Comparison of ENCODE assay signal across 10 cellular contexts in genomic region chr6:156848533-156848932, GRCh38.
DNase-seq lines count a peak whose midpoint lies in the region; ATAC-seq and TF ChIP-seq lines count a peak whose summit lies in the region.
"Had no signal": no experiment of that assay in that cellular context is flagged by ENCODE, and none has a peak within 500 bp of the region (broad histone marks: within the 10 kb centered on the region; RNA-seq: fewer than 3 reads in every experiment).

No MANE protein-coding gene starts in this region.

- H3K9me3 Mint-ChIP-seq in brain (peaks cover 0 to 4% (median 0%) of the 10 kb centered on the region in 5 experiments), nephron (no peaks in the 10 kb centered on the region)
- H3K9me3 Mint-ChIP-seq: central memory CD8-positive, alpha-beta T cell had no signal

- DNase-seq in DMS79 treated with DMSO at 0.1 percent for 48 hours (lab: John Stamatoyannopoulos, UW) (peak; percentile 85), NCI-H1694 (lab: John Stamatoyannopoulos, UW) (peak; percentile 55), HT-29 (ENCODE audit: low spot score) (no peak), T1000 (lab: John Stamatoyannopoulos, UW) (no peak)
- DNase-seq in stimulated activated CD4-positive, alpha-beta T cell treated with anti-CD3 and anti-CD28 coated beads, Interleukin-2, amount 100 ng/mL, for 24 hours: no peak
- DNase-seq in stimulated activated naive CD8-positive, alpha-beta T cell treated with anti-CD3 and anti-CD28 coated beads, Interleukin-15, Interleukin-2, amounts not matched to agents 100 U/mL and 50 U/mL, for 24 hours: no peak
- DNase-seq: IMR-90 had no signal

- peaks cover 96% of the 10 kb centered on the region for H3K4me1 Mint-ChIP-seq in brain
- peaks cover 89% of the 10 kb centered on the region for H3K4me1 Mint-ChIP-seq in nephron

- peak overlapping the region; percentile 18 to 65 (median 60) for H3K4me3 Mint-ChIP-seq in brain
- peak overlapping the region; percentile 7 to 64 (median 43) for H3K4me3 Mint-ChIP-seq in nephron
- H3K4me3 Mint-ChIP-seq: central memory CD8-positive, alpha-beta T cell had no signal

- H3K36me3 Mint-ChIP-seq in brain (peaks cover 11% of the 10 kb centered on the region), nephron (ENCODE audit: low read depth) (peaks cover 6% of the 10 kb centered on the region)

- no peak for ATAC-seq in stimulated activated naive CD8-positive, alpha-beta T cell treated with anti-CD3 and anti-CD28 coated beads, Interleukin-15, Interleukin-2, amounts not matched to agents 100 U/mL and 50 U/mL, for 24 hours

- H3K27ac Mint-ChIP-seq in brain (peak overlapping the region in 3 of 5 experiments; percentile 13 to 71 (median 70)), nephron (peak overlapping the region; percentile 59 to 94 (median 86))

- no peak for TF ChIP-seq CTCF in brain (conservative IDR thresholded peaks at IDR 0.05)
- TF ChIP-seq CTCF in nephron (IDR thresholded peaks at IDR 0.05; ENCODE audit: unreplicated experiment in 3 of 3): no peak

- H3K27me3 Mint-ChIP-seq in brain (peaks cover 3% of the 10 kb centered on the region), nephron (ENCODE audit: low read depth) (no peaks in the 10 kb centered on the region)
- H3K27me3 Mint-ChIP-seq: central memory CD8-positive, alpha-beta T cell had no signal

Comparison
In these comparisons a context has a peak if more than half of its experiments do, and no peak if none do; other contexts are left out.
1. DNase-seq: peak in DMS79 treated with DMSO at 0.1 percent for 48 hours (single experiment) and NCI-H1694 (single experiment); none in HT-29 (single experiment), stimulated activated CD4-positive, alpha-beta T cell treated with anti-CD3 and anti-CD28 coated beads, Interleukin-2, amount 100 ng/mL, for 24 hours (0 of 2), stimulated activated naive CD8-positive, alpha-beta T cell treated with anti-CD3 and anti-CD28 coated beads, Interleukin-15, Interleukin-2, amounts not matched to agents 100 U/mL and 50 U/mL, for 24 hours (single experiment) and T1000 (single experiment).